1 cellular context compared by ENCODE assay signal in genomic region chr2:218229851-218230250, GRCh38.
TF ChIP-seq lines count a peak whose summit lies in the region.

No MANE protein-coding gene starts in this region.

TF ChIP-seq in WTC11, 78 proteins besides CTCF, POLR2A, EP300 and RAD21 (continued from another document):
- no peak for TF ChIP-seq ATF2 (CRISPR knock-in tag; IDR thresholded peaks at IDR 0.05; ENCODE audit: borderline replicate concordance, low read depth)
- no peak for TF ChIP-seq TP53 (CRISPR knock-in tag; IDR thresholded peaks at IDR 0.05)
- no peak for TF ChIP-seq MXD4 (CRISPR knock-in tag; IDR thresholded peaks at IDR 0.05; ENCODE audit: borderline replicate concordance)
